Comparison of ENCODE assay signal across 15 cellular contexts in genomic region chr11:72681226-72682153, GRCh38. TPM values are rescaled to one million over a fixed set of nuclear protein-coding genes. Genes with fewer than 3 reads are reported as not detected.
A peak's percentile ranks its signal among the peaks of the same experiment; 100 is the strongest.
DNase-seq lines count a peak whose midpoint lies in the region; ATAC-seq, FAIRE-seq and TF ChIP-seq lines count a peak whose summit lies in the region.
"Had no signal": no experiment of that assay in that cellular context is flagged by ENCODE, and none has a peak within 500 bp of the region (broad histone marks: within the 10 kb centered on the region; RNA-seq: fewer than 3 reads in every experiment).

No MANE protein-coding gene starts in this region.

- intact Hi-C loops in GM12878 (cut with micrococcal nuclease; ENCODE audit: unreplicated experiment): loop anchor here (5.0 kb wide), 1 partner anchor 209 kb away; no protein-coding TSS in a partner anchor
- intact Hi-C loops in right lobe of liver (cut with DNase I): no loop called here
- intact Hi-C loops in upper lobe of right lung (cut with DNase I): no loop called here

- H3K27me3 ChIP-seq in GM12878 (replicated peaks in 1 of 2; ENCODE audit: control insufficient read depth in 2 of 2, insufficient read depth in 2 of 2, low read length in 1 of 2) (no peaks in the 10 kb centered on the region; a peak in 2 of 4 replicates), right lobe of liver (peaks cover 0 to 13% of the 10 kb centered on the region in 2 donors), upper lobe of right lung (peaks cover 9% of the 10 kb centered on the region)

- H3K4me3 Mint-ChIP-seq in activated naive CD8-positive, alpha-beta T cell: no peak overlapping the region
- H3K4me3 Mint-ChIP-seq in activated naive CD8-positive, alpha-beta T cell treated with anti-CD3 and anti-CD28 coated beads, Interleukin-2, amount 50 U/mL, for 24 hours: no peak overlapping the region
- H3K4me3 Mint-ChIP-seq: activated CD8-positive, alpha-beta T cell treated with anti-CD3 and anti-CD28 coated beads for 36 hours; activated naive CD8-positive, alpha-beta T cell treated with anti-CD3 and anti-CD28 coated beads for 36 hours had no signal

- no peaks in the 10 kb centered on the region for H3K79me2 ChIP-seq in GM12878 (ENCODE audit: control insufficient read depth, insufficient read depth, low read length)

- H3K4me1 ChIP-seq in GM12878 (ENCODE audit: control insufficient read depth, insufficient read depth, low read length) (no peaks in the 10 kb centered on the region), right lobe of liver (peaks cover 0 to 4% (median 0%) of the 10 kb centered on the region in 4 donors), upper lobe of right lung (peaks cover 15% of the 10 kb centered on the region)
- H3K4me1 ChIP-seq: uterus had no signal

- no peak overlapping the region for H3K9ac ChIP-seq in GM12878 (ENCODE audit: control insufficient read depth, insufficient read depth, low read length)

- H3K27me3 Mint-ChIP-seq in activated naive CD8-positive, alpha-beta T cell: no peaks in the 10 kb centered on the region
- H3K27me3 Mint-ChIP-seq in activated naive CD8-positive, alpha-beta T cell treated with anti-CD3 and anti-CD28 coated beads, Interleukin-2, amount 50 U/mL, for 24 hours: peaks cover 14% of the 10 kb centered on the region

- in situ Hi-C loops in GM12878 (cut with MboI): no loop called here

- H2AFZ ChIP-seq in GM12878 (ENCODE audit: control insufficient read depth, low read depth, low read length): no peak overlapping the region

- H3K9me3 ChIP-seq in GM12878 (replicated peaks; ENCODE audit: control insufficient read depth, insufficient read depth, low read length): no peaks in the 10 kb centered on the region
- no peaks in the 10 kb centered on the region for H3K9me3 ChIP-seq in right lobe of liver
- H3K9me3 ChIP-seq in upper lobe of right lung: no peaks in the 10 kb centered on the region
- H3K9me3 ChIP-seq: uterus had no signal

- TF ChIP-seq POLR2A in GM12878 (IDR thresholded peaks at IDR 0.05; ENCODE audit: low read depth, low read length): peak; percentile 62
- TF ChIP-seq POLR2A in right lobe of liver (IDR thresholded peaks at IDR 0.05): no peak

- H3K27ac ChIP-seq in GM12878 (ENCODE audit: control insufficient read depth, insufficient read depth) (no peak overlapping the region), right lobe of liver (no peak overlapping the region), upper lobe of right lung (no peak overlapping the region)
- H3K27ac ChIP-seq: uterus had no signal

- H3K4me1 Mint-ChIP-seq in activated naive CD8-positive, alpha-beta T cell (ENCODE audit: low read depth): peaks cover 11% of the 10 kb centered on the region
- peaks cover 30% of the 10 kb centered on the region for H3K4me1 Mint-ChIP-seq in activated naive CD8-positive, alpha-beta T cell treated with anti-CD3 and anti-CD28 coated beads, Interleukin-2, amount 50 U/mL, for 24 hours

- CTCF ChIA-PET in GM12878 (lab: Yijun Ruan, JAX): interaction anchor here (1.0 to 7.1 kb wide), 7 partner anchors 9 to 211 kb away, joined by 4 to 130 read pairs (median 19); no protein-coding TSS in a partner anchor

- POLR2A ChIA-PET in GM12878 (lab: Charles Lee): interaction anchor here (0.6 to 3.5 kb wide), 3 partner anchors 12 to 36 kb away, joined by 3 to 12 read pairs (median 3); no protein-coding TSS in a partner anchor

- FAIRE-seq in GM12878 (lab: Jason Lieb, UNC): no peak
- no peak for FAIRE-seq in GM19239 (lab: Jason Lieb, UNC)
- FAIRE-seq: keratinocyte had no signal

- TF ChIP-seq EP300 in GM12878 (IDR thresholded peaks at IDR 0.05; ENCODE audit: borderline replicate concordance in 1 of 2, control insufficient read depth in 1 of 2, low read depth in 2 of 2, low read length in 2 of 2): no peak

- DNase-seq in activated naive CD8-positive, alpha-beta T cell treated with anti-CD3 and anti-CD28 coated beads, Interleukin-2, amount 50 U/mL, for 24 hours: no peak
- DNase-seq in GM12878 (ENCODE audit: low read depth, low spot score): no peak
- DNase-seq in right lobe of liver: no peak
- DNase-seq in upper lobe of right lung: no peak
- DNase-seq in GM19239 (ENCODE audit: insufficient read length, low spot score): no peak
- DNase-seq in GF-D8 (lab: John Stamatoyannopoulos, UW): no peak
- DNase-seq: activated CD8-positive, alpha-beta T cell treated with anti-CD3 and anti-CD28 coated beads for 36 hours; activated naive CD8-positive, alpha-beta T cell treated with anti-CD3 and anti-CD28 coated beads for 36 hours; dermis blood vessel endothelial cell; stimulated activated CD4-positive, alpha-beta T cell treated with anti-CD3 and anti-CD28 coated beads, Interleukin-12 subunit alpha, Interleukin-12 subunit beta, amount 100 ng/mL, for 4 hours; T-helper 9 cell had no signal

- TF ChIP-seq CTCF in GM12878 (IDR thresholded peaks at IDR 0.05 in 2 of 3, conservative IDR thresholded peaks at IDR 0.05 in 1 of 3; ENCODE audit: control insufficient read depth in 2 of 3, extremely low read depth in 1 of 3, insufficient read depth in 1 of 3, low read depth in 3 of 3, low read length in 3 of 3) (no peak), right lobe of liver (IDR thresholded peaks at IDR 0.05) (no peak), upper lobe of right lung (IDR thresholded peaks at IDR 0.05) (no peak)

- H4K20me1 ChIP-seq in GM12878 (ENCODE audit: control insufficient read depth, insufficient read depth): peaks cover 3% of the 10 kb centered on the region; the same call in 1 of the 2 replicates

- SMC1A ChIA-PET in GM12878 (lab: Charles Lee; ENCODE audit: uncharacterized antibody, unreplicated experiment): interaction anchor here (0.6 to 1.9 kb wide), 4 partner anchors 12 to 95 kb away, joined by 3 to 7 read pairs (median 3); no protein-coding TSS in a partner anchor

- RAD21 ChIA-PET in GM12878 (lab: Charles Lee; ENCODE audit: unreplicated experiment): interaction anchor here (0.7 to 1.5 kb wide), 7 partner anchors 10 to 210 kb away, joined by 3 to 5 read pairs (median 3); no protein-coding TSS in a partner anchor

- H3K36me3 ChIP-seq in GM12878 (ENCODE audit: control insufficient read depth in 2 of 2, insufficient read depth in 2 of 2, low read length in 1 of 2) (peaks cover 7 to 17% of the 10 kb centered on the region in 2 experiments; a peak in 3 of 4 replicates), right lobe of liver (peaks cover 0 to 7% (median 0%) of the 10 kb centered on the region in 4 donors), upper lobe of right lung (peaks cover 28% of the 10 kb centered on the region)
- H3K36me3 ChIP-seq: uterus had no signal

- no peak for TF ChIP-seq RAD21 in GM12878 (IDR thresholded peaks at IDR 0.05; ENCODE audit: insufficient read depth, low read depth, low read length)

- BruUV-seq in GM12878 (replicated peaks; lab: Mats Ljungman, UMichigan): no TSS peak

- no peaks in the 10 kb centered on the region for H3K36me3 Mint-ChIP-seq in activated naive CD8-positive, alpha-beta T cell
- no peaks in the 10 kb centered on the region for H3K36me3 Mint-ChIP-seq in activated naive CD8-positive, alpha-beta T cell treated with anti-CD3 and anti-CD28 coated beads, Interleukin-2, amount 50 U/mL, for 24 hours (ENCODE audit: low read depth)
- H3K36me3 Mint-ChIP-seq: activated naive CD8-positive, alpha-beta T cell treated with anti-CD3 and anti-CD28 coated beads for 36 hours had no signal

- ATAC-seq in activated naive CD8-positive, alpha-beta T cell treated with anti-CD3 and anti-CD28 coated beads, Interleukin-2, amount 50 U/mL, for 24 hours: no peak
- no peak for ATAC-seq in GM12878
- peak in 3 of 4 donors; percentile 3 to 16 (median 9) for ATAC-seq in right lobe of liver
- ATAC-seq in upper lobe of right lung: peak; percentile 43
- no peak for ATAC-seq in HG03457 (IDR thresholded peaks at IDR 0.05; ENCODE audit: unreplicated experiment)
- ATAC-seq: activated CD8-positive, alpha-beta T cell treated with anti-CD3 and anti-CD28 coated beads for 36 hours had no signal

- H3K9me3 Mint-ChIP-seq in activated naive CD8-positive, alpha-beta T cell (ENCODE audit: low read depth): no peaks in the 10 kb centered on the region
- H3K9me3 Mint-ChIP-seq in activated naive CD8-positive, alpha-beta T cell treated with anti-CD3 and anti-CD28 coated beads, Interleukin-2, amount 50 U/mL, for 24 hours: no peaks in the 10 kb centered on the region
- H3K9me3 Mint-ChIP-seq: activated CD8-positive, alpha-beta T cell treated with anti-CD3 and anti-CD28 coated beads for 36 hours; activated naive CD8-positive, alpha-beta T cell treated with anti-CD3 and anti-CD28 coated beads for 36 hours had no signal

- H3K27ac Mint-ChIP-seq in activated naive CD8-positive, alpha-beta T cell: peak overlapping the region; percentile 50
- no peak overlapping the region for H3K27ac Mint-ChIP-seq in activated naive CD8-positive, alpha-beta T cell treated with anti-CD3 and anti-CD28 coated beads, Interleukin-2, amount 50 U/mL, for 24 hours
- H3K27ac Mint-ChIP-seq: activated CD8-positive, alpha-beta T cell treated with anti-CD3 and anti-CD28 coated beads for 36 hours; activated naive CD8-positive, alpha-beta T cell treated with anti-CD3 and anti-CD28 coated beads for 36 hours had no signal

- H3K4me3 ChIP-seq in GM12878: no peak overlapping the region
- no peak overlapping the region for H3K4me3 ChIP-seq in right lobe of liver
- H3K4me3 ChIP-seq in upper lobe of right lung: no peak overlapping the region
- H3K4me3 ChIP-seq: uterus had no signal

- WGBS in GM12878 (ENCODE audit: insufficient coverage, insufficient replicate concordance, low lambda C conversion rate, missing lambda C conversion rate): 59% methylated on average over 17 of the region's 17 CpGs
- WGBS in right lobe of liver (ENCODE audit: insufficient coverage, low coverage, low lambda C conversion rate, missing lambda C conversion rate): 36% methylated on average over 9 of the region's 17 CpGs

- H3K4me2 ChIP-seq in GM12878 (ENCODE audit: control insufficient read depth, insufficient read depth): no peak overlapping the region

RNA-seq across cellular contexts. Expression of gene PDE2A, which starts 7.3 kb away (rescaled TPM):
- 0.31 and 0.51 TPM in 2 replicates for total RNA-seq in GM12878 (2013; cell fraction: nucleolus; rRNA removed)
- total RNA-seq in GM12878 (2014; rRNA removed) (0.33 TPM in 1 of 2 replicates, not detected in the other), GM12878 (2014; rRNA removed; fragmentation: Illumina TruSeq; extraction: Trizol) (0.05 TPM in 1 of 2 replicates, not detected in the other), GM12878 (2021) (0.15 and 0.24 TPM in 2 replicates), right lobe of liver (10 to 100 TPM; 11.2 to 46.3 (median 22.8) TPM), upper lobe of right lung (27.3 TPM)
- 1.2 TPM for polyA plus RNA-seq in GM12878 (2011; ENCODE audit: low read depth)
- polyA plus RNA-seq in GM12878 (2011; rRNA removed) (0.06 and 0.11 TPM in 2 replicates), GM12878 (2014; fragmentation: Illumina TruSeq; extraction: Trizol) (0.10 TPM in 1 of 2 replicates, not detected in the other), GM12878 (2014; fragmentation: Nextera tagmentation; extraction: Ambion mirVana) (not detected), GM12878 (2014; rRNA removed) (0.06 TPM in 1 of 2 replicates, not detected in the other), GM12878 (2016; fragmentation: Nextera tagmentation; extraction: Ambion mirVana) (not detected)
- 0.18 TPM in 2 replicates for polyA plus RNA-seq in GM12878 (2011; cell fraction: cytosol; rRNA removed)
- polyA plus RNA-seq in GM12878 (2011; cell fraction: nucleus; rRNA removed): 0.35 and 0.49 TPM in 2 replicates
- polyA plus RNA-seq in GM12878 (2012): 0.28 and 0.54 TPM in 2 replicates
- not detected in 2 replicates for polyA minus RNA-seq in GM12878 (2011; rRNA and poly(A)+ RNA removed)
- 0.52 and 1.3 TPM in 2 replicates for polyA minus RNA-seq in GM12878 (2011; cell fraction: cytosol; rRNA and poly(A)+ RNA removed)
- 0.29 and 0.48 TPM in 2 replicates for polyA minus RNA-seq in GM12878 (2011; cell fraction: nucleus; rRNA and poly(A)+ RNA removed)

Comparison
In these comparisons a context has a peak if more than half of its experiments do, and no peak if none do; other contexts are left out.
1. ATAC-seq: peak in right lobe of liver (3 of 4) and upper lobe of right lung (single experiment); none in activated naive CD8-positive, alpha-beta T cell treated with anti-CD3 and anti-CD28 coated beads, Interleukin-2, amount 50 U/mL, for 24 hours (single experiment), GM12878 (single experiment) and HG03457 (single experiment).
2. RNA of gene PDE2A, which starts 7.3 kb away (total RNA-seq): 27.3 TPM in upper lobe of right lung (single experiment) and 11.2 to 46.3 TPM in right lobe of liver; 0.05 to 0.51 TPM in GM12878; every median in the first group is over 4 times any median in the second.